9 cellular contexts compared by ENCODE assay signal in the genomic region with DNA sequence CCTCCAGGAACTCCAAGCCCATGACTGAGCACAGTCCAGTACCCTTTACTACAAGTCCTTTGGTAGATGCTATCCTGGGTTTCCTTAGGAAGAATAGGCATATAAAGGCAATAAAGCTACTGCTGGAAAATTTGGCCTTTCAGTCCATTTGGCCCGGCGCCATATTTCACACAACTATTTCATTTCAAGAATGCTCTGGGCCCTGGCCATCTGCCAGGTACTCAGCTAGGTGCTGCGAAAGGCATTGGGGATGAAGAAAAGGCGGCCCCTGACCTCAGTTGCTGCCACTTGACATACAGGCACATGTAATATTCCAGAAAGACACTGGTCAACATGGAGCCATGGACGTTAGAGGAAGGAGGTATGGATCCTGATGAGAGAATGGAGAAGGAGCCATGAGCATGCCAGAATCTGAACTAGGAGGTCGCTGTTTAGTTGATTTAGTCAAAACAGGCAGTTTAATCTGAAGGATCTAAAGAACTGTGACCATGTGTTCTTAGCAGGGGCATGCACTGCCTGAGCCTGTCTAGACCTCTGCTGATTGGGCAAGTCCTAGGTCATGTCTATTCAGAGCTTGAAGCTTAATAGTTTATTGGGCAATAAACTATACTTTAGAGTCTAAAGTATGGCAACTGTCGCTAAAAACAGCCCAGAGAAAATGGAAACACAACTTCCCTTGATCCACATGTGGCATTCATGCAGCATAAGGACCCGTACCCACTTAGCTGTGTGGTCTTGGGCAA.
DNase-seq lines count a peak whose midpoint lies in the region; ATAC-seq and TF ChIP-seq lines count a peak whose summit lies in the region.
"Had no signal": no experiment of that assay in that cellular context is flagged by ENCODE, and none has a peak within 500 bp of the region (broad histone marks: within the 10 kb centered on the region; RNA-seq: fewer than 3 reads in every experiment).

No MANE protein-coding gene starts in this region.

- no peaks in the 10 kb centered on the region for H3K9me3 ChIP-seq in BE2C
- H3K9me3 ChIP-seq: BLaER1 treated with 17β-estradiol and CSF1 and Interleukin-3, amounts not matched to agents 10 nM and 100 nM had no signal

- no peaks in the 10 kb centered on the region for H3K27me3 ChIP-seq in BE2C
- H3K27me3 ChIP-seq: BLaER1 treated with 17β-estradiol and CSF1 and Interleukin-3, amounts not matched to agents 10 nM and 100 nM had no signal

- DNase-seq in BE2C: peak; percentile 35
- peak; percentile 29 for DNase-seq in Daoy (ENCODE audit: low read depth)
- peak; percentile 69 for DNase-seq in NCI-H345 treated with DMSO at 0.1 percent for 48 hours (lab: John Stamatoyannopoulos, UW; ENCODE audit: unreplicated experiment)
- peak; percentile 24 for DNase-seq in epithelial cell of esophagus (ENCODE audit: low read depth)
- no peak for DNase-seq in activated CD4-positive, alpha-beta T cell treated with anti-CD3 and anti-CD28 coated beads, Interleukin-2, amount 50 U/mL, for 1 hour

- ATAC-seq in HG02970 (IDR thresholded peaks at IDR 0.05; ENCODE audit: low FRiP score, unreplicated experiment): no peak
- no peak for ATAC-seq in HG02938 (IDR thresholded peaks at IDR 0.05; ENCODE audit: unreplicated experiment)
- no peak for ATAC-seq in GM21528 (IDR thresholded peaks at IDR 0.05; ENCODE audit: low FRiP score, unreplicated experiment)

- H3K36me3 ChIP-seq in BE2C: no peaks in the 10 kb centered on the region
- H3K36me3 ChIP-seq: BLaER1 treated with 17β-estradiol and CSF1 and Interleukin-3, amounts not matched to agents 10 nM and 100 nM had no signal

- H3K4me3 ChIP-seq in BE2C (ENCODE audit: low read depth, low read length) (no peak overlapping the region), epithelial cell of esophagus (ENCODE audit: low read length) (no peak overlapping the region)
- H3K4me3 ChIP-seq: BLaER1 treated with 17β-estradiol and CSF1 and Interleukin-3, amounts not matched to agents 10 nM and 100 nM had no signal

- TF ChIP-seq CTCF in BE2C (IDR thresholded peaks at IDR 0.05; ENCODE audit: low read depth, low read length) (no peak), epithelial cell of esophagus (IDR thresholded peaks at IDR 0.05; ENCODE audit: insufficient read depth, low read depth, low read length, missing control alignments) (no peak)

- H3K4me1 ChIP-seq in BE2C: peaks cover 2% of the 10 kb centered on the region; the same call in 1 of the 2 replicates
